In the genomic region with DNA sequence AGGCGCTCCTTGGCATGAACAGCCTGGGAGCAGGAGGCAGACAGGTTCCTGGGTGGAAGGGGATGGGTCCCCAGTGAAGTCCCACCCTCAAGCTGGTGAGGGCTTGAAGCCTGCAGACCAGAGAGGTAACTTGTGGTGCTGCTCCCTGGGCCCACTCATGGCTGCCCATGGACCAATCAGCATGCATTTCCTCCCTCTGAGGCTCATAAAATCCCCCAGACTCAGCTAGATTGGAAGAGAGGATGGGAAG, we compare ENCODE assay signal across 8 cellular contexts. TPM values are rescaled to one million over a fixed set of nuclear protein-coding genes. Genes with fewer than 3 reads are reported as not detected.
DNase-seq lines count a peak whose midpoint lies in the region; ATAC-seq and TF ChIP-seq lines count a peak whose summit lies in the region.
"Had no signal": no experiment of that assay in that cellular context is flagged by ENCODE, and none has a peak within 500 bp of the region (broad histone marks: within the 10 kb centered on the region; RNA-seq: fewer than 3 reads in every experiment).

No MANE protein-coding gene starts in this region.

- H3K27ac ChIP-seq in MM.1S (ENCODE audit: low read length) (no peak overlapping the region), ectodermal cell (ENCODE audit: insufficient read depth, low read depth, low read length, poor library complexity, severe bottlenecking) (no peak overlapping the region), thoracic aorta (peak overlapping the region; percentile 54 to 94)

- no peak overlapping the region for H3K9ac ChIP-seq in MM.1S (ENCODE audit: low read length)

- H3K79me2 ChIP-seq in MM.1S (ENCODE audit: low read length): no peaks in the 10 kb centered on the region

- TF ChIP-seq CTCF in MM.1S (IDR thresholded peaks at IDR 0.05; ENCODE audit: low read length) (no peak), thoracic aorta (IDR thresholded peaks at IDR 0.05) (no peak)

- no peaks in the 10 kb centered on the region for H4K20me1 ChIP-seq in MM.1S (ENCODE audit: insufficient read depth, low read length)

- 92 to 94% methylated on average over 1 of the region's 1 CpG for WGBS in ectodermal cell, 2 experiments

- intact Hi-C loops in posterior cingulate gyrus (cut with DNase I): no loop called here

- peak overlapping the region in 1 of 2 donors; percentile 65 for H3K4me3 Mint-ChIP-seq in activated T-cell treated with anti-CD3 and anti-CD28 coated beads, Interleukin-2, amount 50 U/mL, for 72 hours

- H3K27me3 ChIP-seq in MM.1S (replicated peaks; ENCODE audit: insufficient read depth, low read length) (no peaks in the 10 kb centered on the region), ectodermal cell (ENCODE audit: control insufficient read depth, insufficient read depth, low read length, poor library complexity, severe bottlenecking) (no peaks in the 10 kb centered on the region), thoracic aorta (replicated peaks; ENCODE audit: insufficient read depth) (no peaks in the 10 kb centered on the region)

- ATAC-seq in thoracic aorta (ENCODE audit: insufficient number of reproducible peaks, low FRiP score, low read depth): no peak
- ATAC-seq in activated T-cell treated with anti-CD3 and anti-CD28 coated beads, Interleukin-2, amount 50 U/mL, for 72 hours (replicated peaks in 1 of 2): no peak

- peak overlapping the region; percentile 81 for H2AFZ ChIP-seq in MM.1S (ENCODE audit: low read length)

- peaks cover 34% of the 10 kb centered on the region for H3K27me3 Mint-ChIP-seq in activated T-cell treated with anti-CD3 and anti-CD28 coated beads, Interleukin-2, amount 50 U/mL, for 72 hours (ENCODE audit: low read depth)

- no peaks in the 10 kb centered on the region for H3K9me2 ChIP-seq in MM.1S (replicated peaks; ENCODE audit: insufficient read depth, low read length)

- DNase-seq in MM.1S: no peak
- peak; percentile 29 for DNase-seq in midbrain (lab: John Stamatoyannopoulos, UW)
- DNase-seq in thoracic aorta (ENCODE audit: low spot score): no peak
- DNase-seq in activated CD4-positive, alpha-beta T cell treated with anti-CD3 and anti-CD28 coated beads for 48 hours: no peak
- no peak for DNase-seq in posterior cingulate gyrus
- DNase-seq in activated T-cell treated with anti-CD3 and anti-CD28 coated beads, Interleukin-2, amount 50 U/mL, for 72 hours: no peak
- DNase-seq: NCI-H1092 treated with DMSO at 0.1 percent for 48 hours had no signal

- H3K36me3 ChIP-seq in MM.1S (replicated peaks; ENCODE audit: insufficient read depth, low read length) (no peaks in the 10 kb centered on the region), ectodermal cell (ENCODE audit: control insufficient read depth, insufficient read depth, low read length) (no peaks in the 10 kb centered on the region), thoracic aorta (peaks cover 31% of the 10 kb centered on the region)

- peaks cover 6% of the 10 kb centered on the region for H3K4me1 Mint-ChIP-seq in activated T-cell treated with anti-CD3 and anti-CD28 coated beads, Interleukin-2, amount 50 U/mL, for 72 hours (ENCODE audit: low read depth)

- peaks cover 0 to 2% of the 10 kb centered on the region in 2 donors for H3K36me3 Mint-ChIP-seq in activated T-cell treated with anti-CD3 and anti-CD28 coated beads, Interleukin-2, amount 50 U/mL, for 72 hours (ENCODE audit: insufficient read depth in 2 of 2)

- H3K27ac Mint-ChIP-seq in activated T-cell treated with anti-CD3 and anti-CD28 coated beads, Interleukin-2, amount 50 U/mL, for 72 hours: no peak overlapping the region

- peak overlapping the region; percentile 67; the same call in 1 of the 2 replicates for H3K4me2 ChIP-seq in MM.1S (ENCODE audit: low read depth, low read length)

- H3K4me1 ChIP-seq in MM.1S (ENCODE audit: low read length) (peaks cover 9% of the 10 kb centered on the region; the same call in 1 of the 2 replicates), ectodermal cell (ENCODE audit: control insufficient read depth, insufficient read depth, low read length) (no peaks in the 10 kb centered on the region), thoracic aorta (ENCODE audit: control insufficient read depth in 1 of 2, low read depth in 2 of 2) (peaks cover 3 to 19% of the 10 kb centered on the region in 2 donors)

- H3K9me3 ChIP-seq in MM.1S (replicated peaks; ENCODE audit: insufficient read depth, low read length): no peaks in the 10 kb centered on the region
- no peaks in the 10 kb centered on the region for H3K9me3 ChIP-seq in ectodermal cell (ENCODE audit: control insufficient read depth, low read length)
- no peaks in the 10 kb centered on the region for H3K9me3 ChIP-seq in thoracic aorta

- no peaks in the 10 kb centered on the region for H3F3A ChIP-seq in MM.1S (ENCODE audit: insufficient read depth, low read length)

- H3K4me3 ChIP-seq in MM.1S (ENCODE audit: low read length) (no peak overlapping the region), ectodermal cell (ENCODE audit: insufficient read depth, low read depth, low read length) (peak overlapping the region; percentile 67), thoracic aorta (peak overlapping the region; percentile 93)

- H3K9me3 Mint-ChIP-seq in activated T-cell treated with anti-CD3 and anti-CD28 coated beads, Interleukin-2, amount 50 U/mL, for 72 hours: no peaks in the 10 kb centered on the region

RNA-seq across cellular contexts. Expression of gene A2M, which starts 50.2 kb away (rescaled TPM):
- polyA plus RNA-seq in ectodermal cell (2013, experiment 1 of 4): 1.8 TPM
- polyA plus RNA-seq in ectodermal cell (2013, experiment 2 of 4): 3.1 TPM
- 5.2 TPM for polyA plus RNA-seq in ectodermal cell (2013, experiment 3 of 4)
- polyA plus RNA-seq in ectodermal cell (2013, experiment 4 of 4): 10.8 TPM
- 1,000 to 10,000 TPM; 1,073 to 1,118 TPM for total RNA-seq in thoracic aorta
- total RNA-seq in activated T-cell treated with anti-CD3 and anti-CD28 coated beads, Interleukin-2, amount 50 U/mL, for 72 hours: under 1 TPM in 1 of 2 donors, not detected in 1; 0.60 TPM

Comparison
In these comparisons a context has a peak if more than half of its experiments do, and no peak if none do; other contexts are left out.
1. H3K27ac ChIP-seq: peak in thoracic aorta (2 of 2); none in MM.1S (single experiment) and ectodermal cell (single experiment).
2. RNA of gene A2M, which starts 50.2 kb away (total RNA-seq): 1,073 to 1,118 TPM in thoracic aorta; 0.60 TPM in activated T-cell treated with anti-CD3 and anti-CD28 coated beads, Interleukin-2, amount 50 U/mL, for 72 hours; every median in the first group is over 100 times any median in the second.